1 cellular context compared by ENCODE assay signal in the genomic region with DNA sequence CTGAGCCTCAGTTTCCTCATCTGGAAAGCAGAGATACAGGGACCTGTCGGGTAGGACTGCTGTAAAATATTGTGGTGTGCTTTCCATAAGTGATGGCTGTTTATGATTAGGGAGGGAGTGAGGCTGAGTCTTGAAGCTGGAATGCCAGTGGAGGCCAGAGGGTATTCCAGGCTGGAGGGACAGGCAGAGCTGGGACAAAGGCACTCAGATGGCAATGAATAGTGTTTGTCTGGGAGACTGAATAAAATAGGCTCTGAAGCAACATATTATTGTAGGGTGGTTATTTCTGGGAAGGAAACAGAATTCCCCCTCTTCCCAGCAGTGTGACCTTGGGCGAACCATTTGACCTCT.
TF ChIP-seq lines count a peak whose summit lies in the region.

No MANE protein-coding gene starts in this region.

TF ChIP-seq in HepG2, 621 proteins besides CTCF, POLR2A, EP300 and RAD21 (continued from another document):
- no peak for TF ChIP-seq NR2F1 (CRISPR knock-in tag; IDR thresholded peaks at IDR 0.05)
- no peak for TF ChIP-seq ZNF367 (CRISPR knock-in tag; IDR thresholded peaks at IDR 0.05; ENCODE audit: borderline replicate concordance)
- TF ChIP-seq SMC3 (IDR thresholded peaks at IDR 0.05; ENCODE audit: low read length) = no peak
- TF ChIP-seq SPEN (CRISPR knock-in tag; IDR thresholded peaks at IDR 0.05; ENCODE audit: low read depth) = no peak
- no peak for TF ChIP-seq ZNF205 (CRISPR knock-in tag; IDR thresholded peaks at IDR 0.05)
- TF ChIP-seq, protein P1, sequence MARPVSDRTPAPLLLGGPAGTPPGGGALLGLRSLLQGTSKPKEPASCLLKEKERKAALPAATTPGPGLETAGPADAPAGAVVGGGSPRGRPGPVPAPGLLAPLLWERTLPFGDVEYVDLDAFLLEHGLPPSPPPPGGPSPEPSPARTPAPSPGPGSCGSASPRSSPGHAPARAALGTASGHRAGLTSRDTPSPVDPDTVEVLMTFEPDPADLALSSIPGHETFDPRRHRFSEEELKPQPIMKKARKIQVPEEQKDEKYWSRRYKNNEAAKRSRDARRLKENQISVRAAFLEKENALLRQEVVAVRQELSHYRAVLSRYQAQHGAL (CRISPR knock-in tag; IDR thresholded peaks at IDR 0.05; ENCODE audit: not compliant biosample characterization) = no peak
- TF ChIP-seq, protein P2, sequence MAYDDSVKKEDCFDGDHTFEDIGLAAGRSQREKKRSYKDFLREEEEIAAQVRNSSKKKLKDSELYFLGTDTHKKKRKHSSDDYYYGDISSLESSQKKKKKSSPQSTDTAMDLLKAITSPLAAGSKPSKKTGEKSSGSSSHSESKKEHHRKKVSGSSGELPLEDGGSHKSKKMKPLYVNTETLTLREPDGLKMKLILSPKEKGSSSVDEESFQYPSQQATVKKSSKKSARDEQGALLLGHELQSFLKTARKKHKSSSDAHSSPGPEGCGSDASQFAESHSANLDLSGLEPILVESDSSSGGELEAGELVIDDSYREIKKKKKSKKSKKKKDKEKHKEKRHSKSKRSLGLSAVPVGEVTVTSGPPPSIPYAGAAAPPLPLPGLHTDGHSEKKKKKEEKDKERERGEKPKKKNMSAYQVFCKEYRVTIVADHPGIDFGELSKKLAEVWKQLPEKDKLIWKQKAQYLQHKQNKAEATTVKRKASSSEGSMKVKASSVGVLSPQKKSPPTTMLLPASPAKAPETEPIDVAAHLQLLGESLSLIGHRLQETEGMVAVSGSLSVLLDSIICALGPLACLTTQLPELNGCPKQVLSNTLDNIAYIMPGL (CRISPR knock-in tag; IDR thresholded peaks at IDR 0.05; ENCODE audit: borderline replicate concordance in 1 of 2, low read depth in 1 of 2) = no peak
- TF ChIP-seq, protein P3, sequence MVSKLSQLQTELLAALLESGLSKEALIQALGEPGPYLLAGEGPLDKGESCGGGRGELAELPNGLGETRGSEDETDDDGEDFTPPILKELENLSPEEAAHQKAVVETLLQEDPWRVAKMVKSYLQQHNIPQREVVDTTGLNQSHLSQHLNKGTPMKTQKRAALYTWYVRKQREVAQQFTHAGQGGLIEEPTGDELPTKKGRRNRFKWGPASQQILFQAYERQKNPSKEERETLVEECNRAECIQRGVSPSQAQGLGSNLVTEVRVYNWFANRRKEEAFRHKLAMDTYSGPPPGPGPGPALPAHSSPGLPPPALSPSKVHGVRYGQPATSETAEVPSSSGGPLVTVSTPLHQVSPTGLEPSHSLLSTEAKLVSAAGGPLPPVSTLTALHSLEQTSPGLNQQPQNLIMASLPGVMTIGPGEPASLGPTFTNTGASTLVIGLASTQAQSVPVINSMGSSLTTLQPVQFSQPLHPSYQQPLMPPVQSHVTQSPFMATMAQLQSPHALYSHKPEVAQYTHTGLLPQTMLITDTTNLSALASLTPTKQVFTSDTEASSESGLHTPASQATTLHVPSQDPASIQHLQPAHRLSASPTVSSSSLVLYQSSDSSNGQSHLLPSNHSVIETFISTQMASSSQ (IDR thresholded peaks at IDR 0.05; ENCODE audit: low read depth) = no peak
- TF ChIP-seq, protein P3 (CRISPR knock-in tag; IDR thresholded peaks at IDR 0.05; ENCODE audit: borderline replicate concordance) = no peak
- TF ChIP-seq ASH2L (IDR thresholded peaks at IDR 0.05; ENCODE audit: insufficient read length, low read depth, low read length) = peak; percentile 13
- TF ChIP-seq, protein P4, sequence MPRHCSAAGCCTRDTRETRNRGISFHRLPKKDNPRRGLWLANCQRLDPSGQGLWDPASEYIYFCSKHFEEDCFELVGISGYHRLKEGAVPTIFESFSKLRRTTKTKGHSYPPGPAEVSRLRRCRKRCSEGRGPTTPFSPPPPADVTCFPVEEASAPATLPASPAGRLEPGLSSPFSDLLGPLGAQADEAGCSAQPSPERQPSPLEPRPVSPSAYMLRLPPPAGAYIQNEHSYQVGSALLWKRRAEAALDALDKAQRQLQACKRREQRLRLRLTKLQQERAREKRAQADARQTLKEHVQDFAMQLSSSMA (CRISPR knock-in tag; IDR thresholded peaks at IDR 0.05) = no peak
- TF ChIP-seq, protein P5, sequence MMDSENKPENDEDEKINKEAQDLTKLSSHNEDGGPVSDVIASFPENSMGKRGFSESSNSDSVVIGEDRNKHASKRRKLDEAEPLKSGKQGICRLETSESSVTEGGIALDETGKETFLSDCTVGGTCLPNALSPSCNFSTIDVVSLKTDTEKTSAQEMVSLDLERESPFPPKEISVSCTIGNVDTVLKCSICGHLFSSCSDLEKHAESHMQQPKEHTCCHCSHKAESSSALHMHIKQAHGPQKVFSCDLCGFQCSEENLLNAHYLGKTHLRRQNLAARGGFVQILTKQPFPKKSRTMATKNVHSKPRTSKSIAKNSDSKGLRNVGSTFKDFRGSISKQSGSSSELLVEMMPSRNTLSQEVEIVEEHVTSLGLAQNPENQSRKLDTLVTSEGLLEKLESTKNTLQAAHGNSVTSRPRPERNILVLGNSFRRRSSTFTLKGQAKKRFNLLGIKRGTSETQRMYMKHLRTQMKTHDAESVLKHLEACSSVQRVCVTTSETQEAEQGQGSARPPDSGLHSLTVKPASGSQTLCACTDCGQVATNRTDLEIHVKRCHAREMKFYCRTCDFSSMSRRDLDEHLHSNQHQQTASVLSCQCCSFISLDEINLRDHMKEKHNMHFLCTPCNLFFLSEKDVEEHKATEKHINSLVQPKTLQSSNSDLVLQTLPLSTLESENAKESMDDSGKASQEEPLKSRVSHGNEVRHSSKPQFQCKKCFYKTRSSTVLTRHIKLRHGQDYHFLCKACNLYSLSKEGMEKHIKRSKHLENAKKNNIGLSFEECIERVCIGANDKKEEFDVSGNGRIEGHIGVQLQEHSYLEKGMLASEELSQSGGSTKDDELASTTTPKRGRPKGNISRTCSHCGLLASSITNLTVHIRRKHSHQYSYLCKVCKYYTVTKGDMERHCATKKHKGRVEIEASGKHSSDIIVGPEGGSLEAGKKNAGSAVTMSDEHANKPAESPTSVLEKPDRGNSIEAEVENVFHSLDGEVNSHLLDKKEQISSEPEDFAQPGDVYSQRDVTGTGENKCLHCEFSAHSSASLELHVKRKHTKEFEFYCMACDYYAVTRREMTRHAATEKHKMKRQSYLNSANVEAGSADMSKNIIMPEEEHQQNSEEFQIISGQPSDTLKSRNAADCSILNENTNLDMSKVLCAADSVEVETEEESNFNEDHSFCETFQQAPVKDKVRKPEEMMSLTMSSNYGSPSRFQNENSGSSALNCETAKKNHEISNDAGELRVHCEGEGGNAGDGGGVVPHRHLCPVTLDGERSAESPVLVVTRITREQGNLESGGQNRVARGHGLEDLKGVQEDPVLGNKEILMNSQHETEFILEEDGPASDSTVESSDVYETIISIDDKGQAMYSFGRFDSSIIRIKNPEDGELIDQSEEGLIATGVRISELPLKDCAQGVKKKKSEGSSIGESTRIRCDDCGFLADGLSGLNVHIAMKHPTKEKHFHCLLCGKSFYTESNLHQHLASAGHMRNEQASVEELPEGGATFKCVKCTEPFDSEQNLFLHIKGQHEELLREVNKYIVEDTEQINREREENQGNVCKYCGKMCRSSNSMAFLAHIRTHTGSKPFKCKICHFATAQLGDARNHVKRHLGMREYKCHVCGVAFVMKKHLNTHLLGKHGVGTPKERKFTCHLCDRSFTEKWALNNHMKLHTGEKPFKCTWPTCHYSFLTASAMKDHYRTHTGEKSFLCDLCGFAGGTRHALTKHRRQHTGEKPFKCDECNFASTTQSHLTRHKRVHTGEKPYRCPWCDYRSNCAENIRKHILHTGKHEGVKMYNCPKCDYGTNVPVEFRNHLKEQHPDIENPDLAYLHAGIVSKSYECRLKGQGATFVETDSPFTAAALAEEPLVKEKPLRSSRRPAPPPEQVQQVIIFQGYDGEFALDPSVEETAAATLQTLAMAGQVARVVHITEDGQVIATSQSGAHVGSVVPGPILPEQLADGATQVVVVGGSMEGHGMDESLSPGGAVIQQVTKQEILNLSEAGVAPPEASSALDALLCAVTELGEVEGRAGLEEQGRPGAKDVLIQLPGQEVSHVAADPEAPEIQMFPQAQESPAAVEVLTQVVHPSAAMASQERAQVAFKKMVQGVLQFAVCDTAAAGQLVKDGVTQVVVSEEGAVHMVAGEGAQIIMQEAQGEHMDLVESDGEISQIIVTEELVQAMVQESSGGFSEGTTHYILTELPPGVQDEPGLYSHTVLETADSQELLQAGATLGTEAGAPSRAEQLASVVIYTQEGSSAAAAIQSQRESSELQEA (CRISPR knock-in tag; IDR thresholded peaks at IDR 0.05; ENCODE audit: not compliant biosample characterization) = no peak
- TF ChIP-seq SOX13 (IDR thresholded peaks at IDR 0.05) = no peak
- TF ChIP-seq SOX13 (CRISPR knock-in tag; conservative IDR thresholded peaks at IDR 0.05 in 1 of 2, IDR thresholded peaks at IDR 0.05 in 1 of 2) = 0 out of 4 replicates have a peak, but pooled peaks of 1 of the 2 experiments have one; percentile 19
- TF ChIP-seq MBD4 (IDR thresholded peaks at IDR 0.05; ENCODE audit: borderline replicate concordance, low read length) = no peak
- TF ChIP-seq NR2F2 (IDR thresholded peaks at IDR 0.05; ENCODE audit: borderline replicate concordance, low read depth) = no peak
- TF ChIP-seq SSRP1 (CRISPR knock-in tag; IDR thresholded peaks at IDR 0.05) = 0 out of 2 replicates have a peak, but pooled peaks have one; percentile 37
- no peak for TF ChIP-seq SAP130 (CRISPR knock-in tag; IDR thresholded peaks at IDR 0.05; ENCODE audit: low read depth)
- TF ChIP-seq, protein P6, sequence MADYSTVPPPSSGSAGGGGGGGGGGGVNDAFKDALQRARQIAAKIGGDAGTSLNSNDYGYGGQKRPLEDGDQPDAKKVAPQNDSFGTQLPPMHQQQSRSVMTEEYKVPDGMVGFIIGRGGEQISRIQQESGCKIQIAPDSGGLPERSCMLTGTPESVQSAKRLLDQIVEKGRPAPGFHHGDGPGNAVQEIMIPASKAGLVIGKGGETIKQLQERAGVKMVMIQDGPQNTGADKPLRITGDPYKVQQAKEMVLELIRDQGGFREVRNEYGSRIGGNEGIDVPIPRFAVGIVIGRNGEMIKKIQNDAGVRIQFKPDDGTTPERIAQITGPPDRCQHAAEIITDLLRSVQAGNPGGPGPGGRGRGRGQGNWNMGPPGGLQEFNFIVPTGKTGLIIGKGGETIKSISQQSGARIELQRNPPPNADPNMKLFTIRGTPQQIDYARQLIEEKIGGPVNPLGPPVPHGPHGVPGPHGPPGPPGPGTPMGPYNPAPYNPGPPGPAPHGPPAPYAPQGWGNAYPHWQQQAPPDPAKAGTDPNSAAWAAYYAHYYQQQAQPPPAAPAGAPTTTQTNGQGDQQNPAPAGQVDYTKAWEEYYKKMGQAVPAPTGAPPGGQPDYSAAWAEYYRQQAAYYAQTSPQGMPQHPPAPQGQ (CRISPR knock-in tag; IDR thresholded peaks at IDR 0.05; ENCODE audit: borderline replicate concordance) = no peak
- TF ChIP-seq MED13 (CRISPR knock-in tag; IDR thresholded peaks at IDR 0.05) = no peak
- no peak for TF ChIP-seq HMG20B (CRISPR knock-in tag; conservative IDR thresholded peaks at IDR 0.05)
- TF ChIP-seq ZNF124 (CRISPR knock-in tag; IDR thresholded peaks at IDR 0.05) = no peak
- peak; percentile 9; the same call in 1 of the 2 replicates for TF ChIP-seq PRMT3 (CRISPR knock-in tag; IDR thresholded peaks at IDR 0.05; ENCODE audit: borderline replicate concordance, low read depth)
- TF ChIP-seq, protein P7, sequence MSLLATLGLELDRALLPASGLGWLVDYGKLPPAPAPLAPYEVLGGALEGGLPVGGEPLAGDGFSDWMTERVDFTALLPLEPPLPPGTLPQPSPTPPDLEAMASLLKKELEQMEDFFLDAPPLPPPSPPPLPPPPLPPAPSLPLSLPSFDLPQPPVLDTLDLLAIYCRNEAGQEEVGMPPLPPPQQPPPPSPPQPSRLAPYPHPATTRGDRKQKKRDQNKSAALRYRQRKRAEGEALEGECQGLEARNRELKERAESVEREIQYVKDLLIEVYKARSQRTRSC (CRISPR knock-in tag; IDR thresholded peaks at IDR 0.05; ENCODE audit: low read depth) = no peak
- TF ChIP-seq, protein P8, sequence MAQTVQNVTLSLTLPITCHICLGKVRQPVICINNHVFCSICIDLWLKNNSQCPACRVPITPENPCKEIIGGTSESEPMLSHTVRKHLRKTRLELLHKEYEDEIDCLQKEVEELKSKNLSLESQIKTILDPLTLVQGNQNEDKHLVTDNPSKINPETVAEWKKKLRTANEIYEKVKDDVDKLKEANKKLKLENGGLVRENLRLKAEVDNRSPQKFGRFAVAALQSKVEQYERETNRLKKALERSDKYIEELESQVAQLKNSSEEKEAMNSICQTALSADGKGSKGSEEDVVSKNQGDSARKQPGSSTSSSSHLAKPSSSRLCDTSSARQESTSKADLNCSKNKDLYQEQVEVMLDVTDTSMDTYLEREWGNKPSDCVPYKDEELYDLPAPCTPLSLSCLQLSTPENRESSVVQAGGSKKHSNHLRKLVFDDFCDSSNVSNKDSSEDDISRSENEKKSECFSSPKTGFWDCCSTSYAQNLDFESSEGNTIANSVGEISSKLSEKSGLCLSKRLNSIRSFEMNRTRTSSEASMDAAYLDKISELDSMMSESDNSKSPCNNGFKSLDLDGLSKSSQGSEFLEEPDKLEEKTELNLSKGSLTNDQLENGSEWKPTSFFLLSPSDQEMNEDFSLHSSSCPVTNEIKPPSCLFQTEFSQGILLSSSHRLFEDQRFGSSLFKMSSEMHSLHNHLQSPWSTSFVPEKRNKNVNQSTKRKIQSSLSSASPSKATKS (CRISPR knock-in tag; IDR thresholded peaks at IDR 0.05) = no peak
- no peak for TF ChIP-seq ZFP41 (CRISPR knock-in tag; IDR thresholded peaks at IDR 0.05; ENCODE audit: borderline replicate concordance)
